Comparison of ENCODE assay signal across 22 cellular contexts in genomic region chr14:37181441-37181840, GRCh38. TPM values are rescaled to one million over a fixed set of nuclear protein-coding genes. Genes with fewer than 3 reads are reported as not detected.
DNase-seq lines count a peak whose midpoint lies in the region; ATAC-seq and TF ChIP-seq lines count a peak whose summit lies in the region.
"Had no signal": no experiment of that assay in that cellular context is flagged by ENCODE, and none has a peak within 500 bp of the region (broad histone marks: within the 10 kb centered on the region; RNA-seq: fewer than 3 reads in every experiment).

No MANE protein-coding gene starts in this region.

- no peak for ATAC-seq in GM23338
- no peak for ATAC-seq in WTC11
- peak; percentile 75 for ATAC-seq in left lobe of liver
- no peak for ATAC-seq in CD8-positive, alpha-beta T cell

- POLR2A ChIA-PET in WTC11 (lab: Charles Lee): no interaction called here
- POLR2A ChIA-PET in CD8-positive, alpha-beta T cell (lab: Charles Lee): no interaction called here

- H3K56ac ChIP-seq in mesendoderm (ENCODE audit: low read length): no peak overlapping the region

- no peak overlapping the region for H3K4me2 ChIP-seq in GM23338
- no peak overlapping the region for H3K4me2 ChIP-seq in mesendoderm (ENCODE audit: low read length)
- H3K4me2 ChIP-seq: BLaER1 treated with 17β-estradiol and CSF1 and Interleukin-3, amounts not matched to agents 10 nM and 100 nM had no signal

- H3K27me3 Mint-ChIP-seq in GM23338 (ENCODE audit: insufficient read depth, low read depth, poor library complexity): no peaks in the 10 kb centered on the region
- no peaks in the 10 kb centered on the region for H3K27me3 Mint-ChIP-seq in WTC11 (ENCODE audit: low read depth)
- no peaks in the 10 kb centered on the region for H3K27me3 Mint-ChIP-seq in CD8-positive, alpha-beta T cell (ENCODE audit: low read depth)
- H3K27me3 Mint-ChIP-seq: CD4-positive, alpha-beta T cell had no signal

- H3K4me3 Mint-ChIP-seq in GM23338: no peak overlapping the region
- no peak overlapping the region for H3K4me3 Mint-ChIP-seq in WTC11
- no peak overlapping the region for H3K4me3 Mint-ChIP-seq in CD8-positive, alpha-beta T cell
- H3K4me3 Mint-ChIP-seq: CD14-positive monocyte; CD4-positive, alpha-beta T cell had no signal

- H2AK5ac ChIP-seq in mesendoderm (ENCODE audit: low read length): no peak overlapping the region

- H3K9ac ChIP-seq in mesendoderm (ENCODE audit: low read length): no peak overlapping the region
- H3K9ac ChIP-seq: BLaER1 treated with 17β-estradiol and CSF1 and Interleukin-3, amounts not matched to agents 10 nM and 100 nM had no signal

- intact Hi-C loops in CD8-positive, alpha-beta T cell (cut with DNase I, micrococcal nuclease): no loop called here

- H3K36me3 Mint-ChIP-seq in GM23338 (ENCODE audit: low read depth): no peaks in the 10 kb centered on the region
- no peaks in the 10 kb centered on the region for H3K36me3 Mint-ChIP-seq in WTC11
- H3K36me3 Mint-ChIP-seq in CD8-positive, alpha-beta T cell: no peaks in the 10 kb centered on the region
- H3K36me3 Mint-ChIP-seq: CD14-positive monocyte had no signal

- no peak overlapping the region for H2BK5ac ChIP-seq in mesendoderm (ENCODE audit: low read length)

- H2AFZ ChIP-seq in GM23338: peak overlapping the region; percentile 20; the same call in 1 of the 2 replicates

- no peak overlapping the region for H2BK15ac ChIP-seq in mesendoderm (replicated peaks; ENCODE audit: low read depth)

- no peak for TF ChIP-seq CTCF in GM23338 (conservative IDR thresholded peaks at IDR 0.05; ENCODE audit: low read depth in 2 of 2)
- no peak for TF ChIP-seq CTCF in WTC11 (IDR thresholded peaks at IDR 0.05)
- no peak for TF ChIP-seq CTCF in CD8-positive, alpha-beta T cell (IDR thresholded peaks at IDR 0.05)

- no peak overlapping the region for H3K23ac ChIP-seq in mesendoderm (ENCODE audit: low read length)

- H3K4me1 Mint-ChIP-seq in GM23338 (no peaks in the 10 kb centered on the region), WTC11 (no peaks in the 10 kb centered on the region)
- no peaks in the 10 kb centered on the region for H3K4me1 Mint-ChIP-seq in CD8-positive, alpha-beta T cell (ENCODE audit: low read depth)
- H3K4me1 Mint-ChIP-seq: CD14-positive monocyte had no signal

- no peaks in the 10 kb centered on the region for H3F3A ChIP-seq in GM23338 (replicated peaks; ENCODE audit: low read depth)

- H3K18ac ChIP-seq in mesendoderm (ENCODE audit: low read length): no peak overlapping the region

- H4K5ac ChIP-seq in mesendoderm (ENCODE audit: low read length): no peak overlapping the region

- H3K9me3 Mint-ChIP-seq in GM23338 (peaks cover 3% of the 10 kb centered on the region; the same call in 1 of the 3 replicates), WTC11 (peaks cover 4% of the 10 kb centered on the region)
- peaks cover 10% of the 10 kb centered on the region for H3K9me3 Mint-ChIP-seq in CD8-positive, alpha-beta T cell

- H3K9me2 ChIP-seq in GM23338 (ENCODE audit: insufficient read depth): no peaks in the 10 kb centered on the region

- H3K79me1 ChIP-seq in mesendoderm (ENCODE audit: low read length): no peaks in the 10 kb centered on the region

- H3K27me3 ChIP-seq in GM23338 (ENCODE audit: insufficient read depth): no peaks in the 10 kb centered on the region
- no peaks in the 10 kb centered on the region for H3K27me3 ChIP-seq in mesendoderm (ENCODE audit: insufficient read depth, low read length, poor library complexity)
- H3K27me3 ChIP-seq in CD8-positive, alpha-beta T cell (ENCODE audit: insufficient read depth, low read length): no peaks in the 10 kb centered on the region
- H3K27me3 ChIP-seq: BE2C; BLaER1 treated with 17β-estradiol and CSF1 and Interleukin-3, amounts not matched to agents 10 nM and 100 nM had no signal

- H3K4me1 ChIP-seq in GM23338 (ENCODE audit: insufficient read depth) (no peaks in the 10 kb centered on the region), mesendoderm (ENCODE audit: control insufficient read depth, low read depth, low read length) (no peaks in the 10 kb centered on the region)
- H3K4me1 ChIP-seq in CD8-positive, alpha-beta T cell (ENCODE audit: insufficient read depth, low read length): no peaks in the 10 kb centered on the region
- H3K4me1 ChIP-seq: BE2C; BLaER1 treated with 17β-estradiol and CSF1 and Interleukin-3, amounts not matched to agents 10 nM and 100 nM had no signal

- DNase-seq in GM23338 (ENCODE audit: low spot score): no peak
- DNase-seq in WTC11 (ENCODE audit: low spot score): no peak
- peak; percentile 50 for DNase-seq in left lobe of liver (ENCODE audit: low spot score)
- peak; percentile 22 for DNase-seq in mesendoderm
- DNase-seq in activated CD4-positive, alpha-beta T cell treated with anti-CD3 and anti-CD28 coated beads for 48 hours: no peak
- no peak for DNase-seq in iPS-NIHi7 (ENCODE audit: extremely low spot score)
- DNase-seq in CD8-positive, alpha-beta T cell: no peak
- DNase-seq: ACHN; AML-193; BE2C; Calu3; CD4-positive, alpha-beta T cell; COR-L47; DMS53; DMS79 treated with DMSO at 0.1 percent for 48 hours; GF-D8; GOT3; H7; HCEC 1CT had no signal

- H4K20me1 ChIP-seq in GM23338 (replicated peaks; ENCODE audit: insufficient read depth): no peaks in the 10 kb centered on the region
- H4K20me1 ChIP-seq: BLaER1 treated with 17β-estradiol and CSF1 and Interleukin-3, amounts not matched to agents 10 nM and 100 nM had no signal

- no CpG with 5 or more reads among the region's 6 CpGs for WGBS in mesendoderm (ENCODE audit: extremely low coverage, insufficient coverage, low lambda C conversion rate)

- no peak overlapping the region for H3K27ac Mint-ChIP-seq in GM23338
- peak overlapping the region; percentile 57; the same call in 1 of the 2 replicates for H3K27ac Mint-ChIP-seq in WTC11
- H3K27ac Mint-ChIP-seq in CD8-positive, alpha-beta T cell: no peak overlapping the region
- H3K27ac Mint-ChIP-seq: CD14-positive monocyte; CD4-positive, alpha-beta T cell had no signal

- H4K8ac ChIP-seq in mesendoderm (ENCODE audit: low read depth, low read length): no peak overlapping the region

- H3K4me3 ChIP-seq in GM23338 (no peak overlapping the region), mesendoderm (ENCODE audit: low read length) (no peak overlapping the region)
- no peak overlapping the region for H3K4me3 ChIP-seq in CD8-positive, alpha-beta T cell (ENCODE audit: low read depth, low read length)
- H3K4me3 ChIP-seq: BLaER1 treated with 17β-estradiol and CSF1 and Interleukin-3, amounts not matched to agents 10 nM and 100 nM had no signal

- no peaks in the 10 kb centered on the region for H3K9me3 ChIP-seq in CD8-positive, alpha-beta T cell (ENCODE audit: low read length)
- H3K9me3 ChIP-seq: BE2C had no signal

- H3K4ac ChIP-seq in mesendoderm (ENCODE audit: low read depth, low read length): no peak overlapping the region

- no peaks in the 10 kb centered on the region for H3K79me2 ChIP-seq in GM23338 (replicated peaks; ENCODE audit: insufficient read depth)
- H3K79me2 ChIP-seq in mesendoderm (ENCODE audit: control insufficient read depth, insufficient read depth, low read length): no peaks in the 10 kb centered on the region

- H3K27ac ChIP-seq in GM23338 (ENCODE audit: low read depth): no peak overlapping the region
- H3K27ac ChIP-seq in mesendoderm (ENCODE audit: low read depth, low read length): no peak overlapping the region
- H3K27ac ChIP-seq in CD8-positive, alpha-beta T cell (ENCODE audit: low read depth, low read length): no peak overlapping the region
- H3K27ac ChIP-seq: 22Rv1; BLaER1 treated with 17β-estradiol and CSF1 and Interleukin-3, amounts not matched to agents 10 nM and 100 nM had no signal

- CTCF ChIA-PET in WTC11 (lab: Charles Lee): no interaction called here
- CTCF ChIA-PET in CD8-positive, alpha-beta T cell (lab: Charles Lee): no interaction called here

- H3K36me3 ChIP-seq in GM23338 (ENCODE audit: insufficient read depth) (no peaks in the 10 kb centered on the region), mesendoderm (ENCODE audit: control insufficient read depth, insufficient read depth, low read length) (no peaks in the 10 kb centered on the region)
- no peaks in the 10 kb centered on the region for H3K36me3 ChIP-seq in CD8-positive, alpha-beta T cell (ENCODE audit: insufficient read depth, low read length)
- H3K36me3 ChIP-seq: BE2C; BLaER1 treated with 17β-estradiol and CSF1 and Interleukin-3, amounts not matched to agents 10 nM and 100 nM had no signal

- H2BK120ac ChIP-seq in mesendoderm (ENCODE audit: low read depth, low read length): no peak overlapping the region

TF ChIP-seq in GM23338, 12 proteins besides CTCF, POLR2A, EP300 and RAD21 (continues in another document):
- no peak for TF ChIP-seq CREB1 (CRISPR knock-in tag; IDR thresholded peaks at IDR 0.05; ENCODE audit: low read depth)
- no peak for TF ChIP-seq NANOG (IDR thresholded peaks at IDR 0.05; ENCODE audit: borderline replicate concordance)
- TF ChIP-seq STAT1 (IDR thresholded peaks at IDR 0.05; ENCODE audit: unreplicated experiment): no peak

TF ChIP-seq in WTC11, 78 proteins besides CTCF, POLR2A, EP300 and RAD21:
- peak; percentile 48; the same call in 1 of the 2 replicates for TF ChIP-seq GABPB1 (CRISPR knock-in tag; IDR thresholded peaks at IDR 0.05)
- no peak for TF ChIP-seq ZMAT4 (CRISPR knock-in tag; IDR thresholded peaks at IDR 0.05)

RNA-seq across cellular contexts. Expression of gene SLC25A21, which starts 9.0 kb away (rescaled TPM):
- 5.5 and 12.1 TPM in 2 replicates for total RNA-seq in GM23338 (2014; rRNA removed; shearing (Covaris generic))
- 10.1 and 10.6 TPM in 2 replicates for polyA plus RNA-seq in GM23338 (2016; fragmentation: Nextera tagmentation; extraction: Ambion mirVana)
- total RNA-seq in WTC11 (2021) (3.8 to 8.2 TPM (median 6.0 TPM) in 3 replicates), left lobe of liver (0.25 TPM)
- 2.2 TPM for polyA plus RNA-seq in mesendoderm (2013, experiment 1 of 2)
- 2.1 TPM for polyA plus RNA-seq in mesendoderm (2013, experiment 2 of 2)
- not detected for total RNA-seq in CD8-positive, alpha-beta T cell
- total RNA-seq: CD4-positive, alpha-beta T cell had no signal
- polyA plus RNA-seq: CD14-positive monocyte had no signal

RNA-seq across cellular contexts. Expression of gene MIPOL1, which starts 16.3 kb away (rescaled TPM):
- 21.7 and 24.8 TPM in 2 replicates for total RNA-seq in GM23338 (2014; rRNA removed; shearing (Covaris generic))
- 12.5 and 16.6 TPM in 2 replicates for polyA plus RNA-seq in GM23338 (2016; fragmentation: Nextera tagmentation; extraction: Ambion mirVana)
- total RNA-seq in WTC11 (2021) (12.0 to 13.1 TPM (median 12.3 TPM) in 3 replicates), left lobe of liver (2.8 TPM)
- polyA plus RNA-seq in mesendoderm (2013, experiment 1 of 2): 8.6 TPM
- polyA plus RNA-seq in mesendoderm (2013, experiment 2 of 2): 8.6 TPM
- total RNA-seq in CD8-positive, alpha-beta T cell: not detected
- polyA plus RNA-seq: CD14-positive monocyte had no signal

Comparison
In these comparisons a context has a peak if more than half of its experiments do, and no peak if none do; other contexts are left out.
1. DNase-seq: peak in left lobe of liver (single experiment) and mesendoderm (single experiment); none in GM23338 (single experiment), WTC11 (single experiment), activated CD4-positive, alpha-beta T cell treated with anti-CD3 and anti-CD28 coated beads for 48 hours (single experiment), iPS-NIHi7 (single experiment) and CD8-positive, alpha-beta T cell (0 of 7).